16 cellular contexts compared by ENCODE assay signal in genomic region chr3:133880287-133880686, GRCh38. TPM values are rescaled to one million over a fixed set of nuclear protein-coding genes. Genes with fewer than 3 reads are reported as not detected.
DNase-seq lines count a peak whose midpoint lies in the region; ATAC-seq and TF ChIP-seq lines count a peak whose summit lies in the region.
"Had no signal": no experiment of that assay in that cellular context is flagged by ENCODE, and none has a peak within 500 bp of the region (broad histone marks: within the 10 kb centered on the region; RNA-seq: fewer than 3 reads in every experiment).

No MANE protein-coding gene starts in this region.

- no peak overlapping the region for H3K18ac ChIP-seq in trophoblast cell (ENCODE audit: low read length)

- intact Hi-C loops in adrenal gland (cut with DNase I): no loop called here

- no peak overlapping the region for H4K12ac ChIP-seq in trophoblast cell (ENCODE audit: low read depth, low read length)

- peak; percentile 43 for ATAC-seq in GM18520 (IDR thresholded peaks at IDR 0.05; ENCODE audit: unreplicated experiment)
- ATAC-seq in HG02973 (IDR thresholded peaks at IDR 0.05; ENCODE audit: unreplicated experiment): peak; percentile 53
- ATAC-seq: HepG2, SK-N-SH treated with all-trans-retinoic acid at 6 μM for 48 hours had no signal

- peaks cover 0 to 7% (median 0%) of the 10 kb centered on the region in 3 donors for H3K9me3 ChIP-seq in adrenal gland (replicated peaks in 1 of 3)
- H3K9me3 ChIP-seq in trophoblast cell (ENCODE audit: insufficient read depth, low read depth, low read length): peaks cover 4% of the 10 kb centered on the region
- H3K9me3 ChIP-seq: BE2C, HAP-1 had no signal

- no peak overlapping the region for H2AFZ ChIP-seq in trophoblast cell (ENCODE audit: insufficient read depth, low read length, poor library complexity)

- H3K36me3 ChIP-seq in adrenal gland (replicated peaks in 1 of 2) (no peaks in the 10 kb centered on the region), trophoblast cell (ENCODE audit: control insufficient read depth in 1 of 2, insufficient read depth in 2 of 2, low read length in 2 of 2) (no peaks in the 10 kb centered on the region)
- H3K36me3 ChIP-seq: BE2C, brain microvascular endothelial cell, HAP-1, WERI-Rb-1 had no signal

- peak; percentile 10 for DNase-seq in GM12864 (ENCODE audit: low read depth)
- DNase-seq in adrenal gland: peak in 5 of 7 donors; percentile 17 to 53 (median 29)
- DNase-seq in globus pallidus (ENCODE audit: low spot score): no peak
- DNase-seq in activated effector memory CD4-positive, alpha-beta T cell treated with anti-CD3 and anti-CD28 coated beads, Interleukin-2, amount 50 U/mL, for 16 hours: no peak
- no peak for DNase-seq in trophoblast cell
- DNase-seq in NCI-H524 treated with DMSO at 0.1 percent for 48 hours (lab: John Stamatoyannopoulos, UW): no peak
- DNase-seq: BE2C, brain microvascular endothelial cell, natural killer cell, NCI-H1092, WERI-Rb-1 had no signal

- no peaks in the 10 kb centered on the region for H3K4me1 ChIP-seq in adrenal gland (replicated peaks in 1 of 2)
- peaks cover 0 to 2% of the 10 kb centered on the region in 2 experiments for H3K4me1 ChIP-seq in trophoblast cell (ENCODE audit: control insufficient read depth in 1 of 2, insufficient read depth in 2 of 2, low read length in 2 of 2)
- H3K4me1 ChIP-seq: BE2C, HAP-1 had no signal

- H3K79me1 ChIP-seq in trophoblast cell (ENCODE audit: low read length): no peaks in the 10 kb centered on the region

- no peak overlapping the region for H2BK120ac ChIP-seq in trophoblast cell (ENCODE audit: insufficient read depth, low read length, poor library complexity)

- H4K91ac ChIP-seq in trophoblast cell (ENCODE audit: low read depth, low read length): no peak overlapping the region

- no peak overlapping the region for H3K23ac ChIP-seq in trophoblast cell (ENCODE audit: low read length)

- 61 to 66% (median 65%) methylated on average over 5 of the region's 5 CpGs for WGBS in adrenal gland, 4 donors
- WGBS in trophoblast cell (ENCODE audit: extremely low coverage, insufficient coverage, insufficient read length): no CpG with 5 or more reads among the region's 5 CpGs

- H2BK5ac ChIP-seq in trophoblast cell (ENCODE audit: low read depth, low read length, poor library complexity): no peak overlapping the region

- H3K9ac ChIP-seq in trophoblast cell (ENCODE audit: low read length): no peak overlapping the region

- H3K27me3 ChIP-seq in adrenal gland (no peaks in the 10 kb centered on the region), trophoblast cell (ENCODE audit: insufficient read depth, low read length) (no peaks in the 10 kb centered on the region)
- H3K27me3 ChIP-seq: BE2C, brain microvascular endothelial cell had no signal

- no peak overlapping the region for H2AK5ac ChIP-seq in trophoblast cell (ENCODE audit: low read length)

- no peak overlapping the region for H3K27ac ChIP-seq in adrenal gland
- no peak overlapping the region for H3K27ac ChIP-seq in trophoblast cell (ENCODE audit: low read depth, low read length)
- H3K27ac ChIP-seq: brain microvascular endothelial cell, WERI-Rb-1 had no signal

- H2BK12ac ChIP-seq in trophoblast cell (ENCODE audit: low read length): no peak overlapping the region

- TF ChIP-seq POLR2A in adrenal gland (IDR thresholded peaks at IDR 0.05): no peak

- H3K4me2 ChIP-seq in trophoblast cell (ENCODE audit: low read length): no peak overlapping the region

- H3K79me2 ChIP-seq in trophoblast cell (ENCODE audit: control insufficient read depth, insufficient read depth, low read length, poor library complexity): no peaks in the 10 kb centered on the region

- no peak overlapping the region for H4K8ac ChIP-seq in trophoblast cell (ENCODE audit: low read depth, low read length)

- no peak overlapping the region for H3K14ac ChIP-seq in trophoblast cell (ENCODE audit: low read length)

- H3K4me3 ChIP-seq in GM12864 (ENCODE audit: low read depth, low read length) (no peak overlapping the region), adrenal gland (no peak overlapping the region), trophoblast cell (ENCODE audit: low read depth, low read length) (no peak overlapping the region)
- H3K4me3 ChIP-seq: HAP-1 had no signal

- no peak overlapping the region for H3K4ac ChIP-seq in trophoblast cell (ENCODE audit: low read depth, low read length)

- no peak for TF ChIP-seq CTCF in GM12864 (IDR thresholded peaks at IDR 0.05; ENCODE audit: low read depth, low read length, missing control alignments)
- no peak for TF ChIP-seq CTCF in adrenal gland (IDR thresholded peaks at IDR 0.05)

RNA-seq across cellular contexts. Expression of gene RAB6B, which starts 15.4 kb away (rescaled TPM):
- 10 to 100 TPM in 1 of 8 donors, 1 to 10 TPM in 7; 1.4 to 14.5 (median 4.3) TPM for total RNA-seq in adrenal gland
- polyA plus RNA-seq in adrenal gland: 10 to 100 TPM in 1 of 3 donors, 1 to 10 TPM in 2; 2.7 to 12.9 (median 5.6) TPM
- 2.1 and 2.2 TPM in 2 replicates for polyA plus RNA-seq in trophoblast cell (2013)
- total RNA-seq: HepG2 had no signal

Comparison
In these comparisons a context has a peak if more than half of its experiments do, and no peak if none do; other contexts are left out.
1. DNase-seq: peak in GM12864 (single experiment) and adrenal gland (5 of 7); none in globus pallidus (single experiment), activated effector memory CD4-positive, alpha-beta T cell treated with anti-CD3 and anti-CD28 coated beads, Interleukin-2, amount 50 U/mL, for 16 hours (single experiment), trophoblast cell (0 of 2) and NCI-H524 treated with DMSO at 0.1 percent for 48 hours (single experiment).